12 cellular contexts compared by ENCODE assay signal in the genomic region with DNA sequence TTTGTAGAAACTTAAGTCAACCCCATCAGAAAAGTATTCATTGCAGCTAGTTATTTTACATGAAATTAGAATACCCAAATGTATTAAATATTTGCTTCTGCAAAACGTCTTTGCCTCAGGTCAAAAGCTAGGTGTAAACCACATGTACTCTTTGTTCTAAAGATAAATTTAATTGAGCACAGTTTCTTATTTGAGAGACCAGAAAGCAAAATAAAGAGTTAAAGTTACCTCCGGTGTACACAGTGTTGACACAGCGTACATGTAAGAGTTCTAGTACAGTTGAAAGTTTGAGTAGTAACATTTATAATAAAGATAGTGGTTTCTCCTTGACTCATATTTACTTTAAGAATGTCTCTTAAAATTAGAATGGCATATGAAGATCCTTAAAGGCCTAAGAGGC. TPM values are rescaled to one million over a fixed set of nuclear protein-coding genes. Genes with fewer than 3 reads are reported as not detected.
A peak's percentile ranks its signal among the peaks of the same experiment; 100 is the strongest.
DNase-seq lines count a peak whose midpoint lies in the region; ATAC-seq and TF ChIP-seq lines count a peak whose summit lies in the region.
"Had no signal": no experiment of that assay in that cellular context is flagged by ENCODE, and none has a peak within 500 bp of the region (broad histone marks: within the 10 kb centered on the region; RNA-seq: fewer than 3 reads in every experiment).

No MANE protein-coding gene starts in this region.

- peaks cover 43% of the 10 kb centered on the region for H3K4me1 ChIP-seq in BLaER1
- peaks cover 55% of the 10 kb centered on the region for H3K4me1 ChIP-seq in Loucy (ENCODE audit: insufficient read depth, low read length, poor library complexity, severe bottlenecking)
- peaks cover 20% of the 10 kb centered on the region for H3K4me1 ChIP-seq in mammary epithelial cell (ENCODE audit: insufficient read depth, low read length)

- 20% methylated on average over 3 of the region's 3 CpGs for WGBS in mammary epithelial cell (ENCODE audit: low coverage, missing lambda C conversion rate)

- H3K36me3 ChIP-seq in BLaER1 (no peaks in the 10 kb centered on the region), Loucy (ENCODE audit: insufficient read depth, low read length) (no peaks in the 10 kb centered on the region), mammary epithelial cell (ENCODE audit: insufficient read depth, low read length) (no peaks in the 10 kb centered on the region)

- no peaks in the 10 kb centered on the region; the same call in 1 of the 2 replicates for H3F3A ChIP-seq in Loucy (ENCODE audit: low read depth)

- dilution Hi-C loops in mammary epithelial cell (cut with HindIII; ENCODE audit: low sequenced_read_pairs), result no loop called here

- H2AFZ ChIP-seq in Loucy (ENCODE audit: low read length) (no peak overlapping the region), mammary epithelial cell (ENCODE audit: low read depth, low read length) (no peak overlapping the region)

- in situ Hi-C loops in mammary epithelial cell (cut with MboI; ENCODE audit: low sequenced_read_pairs in 2 of 2), result loop anchor here in 1 of 2 donors (10.0 kb wide), 1 partner anchor 169 kb away; no protein-coding TSS in a partner anchor

- ATAC-seq in GM21515 (IDR thresholded peaks at IDR 0.05; ENCODE audit: unreplicated experiment) (no peak), HG02973 (IDR thresholded peaks at IDR 0.05; ENCODE audit: unreplicated experiment) (no peak)
- ATAC-seq: mucosa of descending colon had no signal

- CTCF ChIA-PET in mammary epithelial cell (lab: Charles Lee; ENCODE audit: low non-redundant PET), result no interaction called here

- H3K4me3 ChIP-seq in BLaER1 (peak overlapping the region; percentile 97; the same call in 1 of the 2 replicates), Loucy (ENCODE audit: low read length, poor library complexity, severe bottlenecking) (peak overlapping the region; percentile 86), mammary epithelial cell (replicated peaks in 1 of 3; ENCODE audit: insufficient read depth in 1 of 3, low read depth in 2 of 3, low read length in 3 of 3) (no peak overlapping the region)
- H3K4me3 ChIP-seq: mucosa of descending colon had no signal

- H3K4me3 Mint-ChIP-seq in nephron progenitor cell, result peak overlapping the region; percentile 95

- no peaks in the 10 kb centered on the region for H3K9me3 Mint-ChIP-seq in nephron progenitor cell
- H3K9me3 Mint-ChIP-seq: activated T-helper 2 cell treated with anti-CD3 and anti-CD28 coated beads, Interferon-gamma antibody, Interleukin-2, Interleukin-4, amounts not matched to agents 10 μg/mL and 5 μg/mL and 100 μg/mL, durations not matched to agents 14 hours and 24 hours and 36 hours had no signal

- H3K79me2 ChIP-seq in Loucy (ENCODE audit: insufficient read depth, low read length) (peaks cover 79% of the 10 kb centered on the region), mammary epithelial cell (ENCODE audit: insufficient read depth, low read length) (peaks cover 82% of the 10 kb centered on the region)

- H3K4me2 ChIP-seq in BLaER1 (peak overlapping the region; percentile 93), Loucy (ENCODE audit: low read depth, low read length, poor library complexity, severe bottlenecking) (peak overlapping the region; percentile 93), mammary epithelial cell (ENCODE audit: insufficient read depth, low read depth, low read length) (peak overlapping the region; percentile 80)

- DNase-seq in mammary epithelial cell (no peak), nephron progenitor cell (no peak), iPS-NIHi7 (ENCODE audit: extremely low spot score) (no peak), NCI-H1105 (lab: John Stamatoyannopoulos, UW) (no peak)
- DNase-seq: head of caudate nucleus, mucosa of descending colon, NCI-H1694 treated with DMSO at 0.1 percent for 48 hours had no signal

- no peaks in the 10 kb centered on the region for H3K9me2 ChIP-seq in Loucy (replicated peaks; ENCODE audit: low read depth, low read length)

- H3K9ac ChIP-seq in BLaER1 (no peak overlapping the region), Loucy (ENCODE audit: low read depth, low read length, poor library complexity, severe bottlenecking) (peak overlapping the region; percentile 88), mammary epithelial cell (ENCODE audit: insufficient read depth, low read length) (no peak overlapping the region)

- H3K27me3 Mint-ChIP-seq in nephron progenitor cell (ENCODE audit: low read depth, poor library complexity), result peaks cover 7% of the 10 kb centered on the region

- intact Hi-C loops in mammary epithelial cell (cut with micrococcal nuclease), result loop anchor here (2.0 kb wide), 1 partner anchor 37 kb away; no protein-coding TSS in a partner anchor

- no peaks in the 10 kb centered on the region for H3K9me3 ChIP-seq in BLaER1
- H3K9me3 ChIP-seq in Loucy (ENCODE audit: insufficient read depth, low read depth, low read length), result no peaks in the 10 kb centered on the region
- H3K9me3 ChIP-seq in mammary epithelial cell (replicated peaks; ENCODE audit: insufficient read depth, low read length), result no peaks in the 10 kb centered on the region
- H3K9me3 ChIP-seq: mucosa of descending colon had no signal

- no peaks in the 10 kb centered on the region for H3K36me3 Mint-ChIP-seq in nephron progenitor cell (ENCODE audit: low read depth)

- H3K27me3 ChIP-seq in BLaER1 (no peaks in the 10 kb centered on the region), Loucy (ENCODE audit: insufficient read depth, low read length, poor library complexity, severe bottlenecking) (no peaks in the 10 kb centered on the region), mammary epithelial cell (ENCODE audit: insufficient read depth, low read length) (no peaks in the 10 kb centered on the region)

- H3K27ac Mint-ChIP-seq in nephron progenitor cell, result no peak overlapping the region
- H3K27ac Mint-ChIP-seq: activated T-helper 2 cell treated with anti-CD3 and anti-CD28 coated beads, Interferon-gamma antibody, Interleukin-2, Interleukin-4, amounts not matched to agents 10 μg/mL and 5 μg/mL and 100 μg/mL, durations not matched to agents 14 hours and 24 hours and 36 hours had no signal

- H3K4me1 Mint-ChIP-seq in nephron progenitor cell, result peaks cover 49% of the 10 kb centered on the region

- peaks cover 60% of the 10 kb centered on the region for H4K20me1 ChIP-seq in BLaER1
- H4K20me1 ChIP-seq in Loucy (ENCODE audit: insufficient read depth, low read length, poor library complexity, severe bottlenecking), result peaks cover 57% of the 10 kb centered on the region
- H4K20me1 ChIP-seq in mammary epithelial cell (ENCODE audit: insufficient read depth, low read length), result peaks cover 8% of the 10 kb centered on the region

- BruUV-seq in mammary epithelial cell (replicated peaks; lab: Mats Ljungman, UMichigan), result no TSS peak

- no peak overlapping the region for H3K27ac ChIP-seq in BLaER1
- no peak overlapping the region for H3K27ac ChIP-seq in mammary epithelial cell (ENCODE audit: insufficient read depth, low read depth, low read length)

- TF ChIP-seq CTCF in Loucy (conservative IDR thresholded peaks at IDR 0.05; ENCODE audit: low read length) (no peak), mammary epithelial cell (conservative IDR thresholded peaks at IDR 0.05 in 1 of 2, IDR thresholded peaks at IDR 0.05 in 1 of 2; ENCODE audit: extremely low read depth in 1 of 2, insufficient read depth in 1 of 2, low read depth in 1 of 2, low read length in 2 of 2) (no peak), nephron progenitor cell (IDR thresholded peaks at IDR 0.05) (no peak)

RNA-seq across cellular contexts. Expression of a gene that starts 2.8 kb away (rescaled TPM):
- total RNA-seq in mammary epithelial cell, result 10 to 100 TPM; 13.2 to 21.2 TPM
- polyA plus RNA-seq in mammary epithelial cell, result 10.3 TPM
- polyA minus RNA-seq in mammary epithelial cell, result 20.1 TPM

Comparison
In these comparisons a context has a peak if more than half of its experiments do, and no peak if none do; other contexts are left out.
1. H3K4me3 ChIP-seq: peak in BLaER1 (single experiment) and Loucy (single experiment); none in mammary epithelial cell (0 of 3).
2. Peak in every context shown above with its lines, with median percentiles within 50 percentile points of each other: H3K4me2 ChIP-seq.